ENCODE assay signal across 15 cellular contexts in the genomic region with DNA sequence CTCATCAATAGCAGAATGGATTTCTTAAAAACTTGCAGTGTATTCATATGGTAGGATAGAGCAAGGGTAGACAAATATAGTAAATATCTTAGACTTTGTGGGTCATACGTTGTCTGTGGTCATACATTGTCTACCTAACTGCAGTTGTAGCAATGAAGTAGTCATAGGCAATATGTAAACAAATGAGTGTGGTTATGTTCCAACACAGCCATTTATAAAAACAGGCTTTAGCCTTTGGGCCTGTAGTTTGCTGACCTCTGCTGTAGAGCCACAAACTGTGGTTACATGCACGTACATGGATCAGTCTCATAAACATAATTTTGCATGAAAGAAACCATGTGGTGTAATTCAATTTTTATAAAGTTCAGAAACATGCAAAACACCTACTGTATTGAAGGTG.
A peak's percentile ranks its signal among the peaks of the same experiment; 100 is the strongest.
DNase-seq lines count a peak whose midpoint lies in the region; ATAC-seq, FAIRE-seq and TF ChIP-seq lines count a peak whose summit lies in the region.
"Had no signal": no experiment of that assay in that cellular context is flagged by ENCODE, and none has a peak within 500 bp of the region (broad histone marks: within the 10 kb centered on the region; RNA-seq: fewer than 3 reads in every experiment).

No MANE protein-coding gene starts in this region.

- H3K4me1 ChIP-seq in stomach = peaks cover 0 to 8% (median 3%) of the 10 kb centered on the region in 4 donors
- H3K4me1 ChIP-seq: prostate gland, upper lobe of right lung had no signal

- CTCF ChIA-PET in BJ (lab: Yijun Ruan, JAX) = interaction anchor here (1.6 kb wide), 1 partner anchor 78 kb away, joined by 4 read pairs; no protein-coding TSS in a partner anchor

- no peak for TF ChIP-seq POLR2A in stomach (IDR thresholded peaks at IDR 0.05)

- no peak for TF ChIP-seq EP300 in stomach (IDR thresholded peaks at IDR 0.05)

- no peaks in the 10 kb centered on the region for H3K27me3 ChIP-seq in BJ (ENCODE audit: control insufficient read depth, insufficient read depth, low read length)
- no peaks in the 10 kb centered on the region for H3K27me3 ChIP-seq in MG63
- no peaks in the 10 kb centered on the region for H3K27me3 ChIP-seq in bronchial epithelial cell (ENCODE audit: control insufficient read depth, insufficient read depth, low read length)
- no peaks in the 10 kb centered on the region for H3K27me3 ChIP-seq in stomach
- H3K27me3 ChIP-seq: upper lobe of right lung had no signal

- intact Hi-C loops in stomach (cut with DNase I; ENCODE audit: low total_unique reads) = no loop called here

- FAIRE-seq in bronchial epithelial cell (lab: Jason Lieb, UNC) = no peak

- H3K9me3 ChIP-seq in MG63 = peaks cover 2% of the 10 kb centered on the region
- H3K9me3 ChIP-seq in stomach = no peaks in the 10 kb centered on the region
- H3K9me3 ChIP-seq: prostate gland, upper lobe of right lung had no signal

- no peaks in the 10 kb centered on the region for H3K36me3 ChIP-seq in BJ (ENCODE audit: control insufficient read depth, insufficient read depth, low read length)
- peaks cover 5% of the 10 kb centered on the region; the same call in 1 of the 2 replicates for H3K36me3 ChIP-seq in MG63
- H3K36me3 ChIP-seq in bronchial epithelial cell (ENCODE audit: control insufficient read depth, insufficient read depth, low read length) = peaks cover 4% of the 10 kb centered on the region
- H3K36me3 ChIP-seq in stomach = peaks cover 0 to 14% (median 12%) of the 10 kb centered on the region in 4 donors
- H3K36me3 ChIP-seq: prostate gland, upper lobe of right lung had no signal

- H3K4me3 ChIP-seq in BJ (ENCODE audit: low read depth, low read length) (no peak overlapping the region), MG63 (no peak overlapping the region), bronchial epithelial cell (ENCODE audit: low read depth, low read length) (no peak overlapping the region), stomach (no peak overlapping the region)
- H3K4me3 ChIP-seq: prostate gland, upper lobe of right lung had no signal

- peak; percentile 5 for DNase-seq in BJ (ENCODE audit: low read depth)
- DNase-seq in MG63 = peak; percentile 12
- peak; percentile 83 for DNase-seq in bronchial epithelial cell (ENCODE audit: low read depth)
- peak; percentile 12 for DNase-seq in kidney tubule cell (ENCODE audit: low spot score)
- no peak for DNase-seq in stomach
- no peak for DNase-seq in retina
- DNase-seq: glutamatergic neuron; NCI-H146; SHP77 treated with DMSO at 0.1 percent for 48 hours; stimulated activated CD4-positive, alpha-beta T cell treated with anti-CD3 and anti-CD28 coated beads, Interleukin-2, amount 100 ng/mL, for 24 hours; upper lobe of right lung had no signal

- POLR2A ChIA-PET in BJ (lab: Charles Lee) = no interaction called here

- 44 to 68% (median 52%) methylated on average over 2 of the region's 2 CpGs for WGBS in stomach, 5 donors

- ATAC-seq in HG02981 (IDR thresholded peaks at IDR 0.05; ENCODE audit: unreplicated experiment) (no peak), GM18520 (IDR thresholded peaks at IDR 0.05; ENCODE audit: unreplicated experiment) (no peak)
- ATAC-seq: upper lobe of right lung, WTC11 had no signal

- H3K27ac ChIP-seq in stomach = no peak overlapping the region
- H3K27ac ChIP-seq: prostate gland, upper lobe of right lung had no signal

- TF ChIP-seq CTCF in BJ (IDR thresholded peaks at IDR 0.05; ENCODE audit: insufficient read depth, low read depth, low read length) = no peak
- TF ChIP-seq CTCF in bronchial epithelial cell (IDR thresholded peaks at IDR 0.05; ENCODE audit: insufficient read depth, low read length, severe bottlenecking) = peak; percentile 14
- no peak for TF ChIP-seq CTCF in stomach (IDR thresholded peaks at IDR 0.05)

Comparison
In these comparisons a context has a peak if more than half of its experiments do, and no peak if none do; other contexts are left out.
1. DNase-seq: peak in BJ (single experiment), MG63 (single experiment), bronchial epithelial cell (single experiment) and kidney tubule cell (single experiment); none in stomach (single experiment) and retina (single experiment).